Comparison of ENCODE assay signal across 27 cellular contexts in the genomic region with DNA sequence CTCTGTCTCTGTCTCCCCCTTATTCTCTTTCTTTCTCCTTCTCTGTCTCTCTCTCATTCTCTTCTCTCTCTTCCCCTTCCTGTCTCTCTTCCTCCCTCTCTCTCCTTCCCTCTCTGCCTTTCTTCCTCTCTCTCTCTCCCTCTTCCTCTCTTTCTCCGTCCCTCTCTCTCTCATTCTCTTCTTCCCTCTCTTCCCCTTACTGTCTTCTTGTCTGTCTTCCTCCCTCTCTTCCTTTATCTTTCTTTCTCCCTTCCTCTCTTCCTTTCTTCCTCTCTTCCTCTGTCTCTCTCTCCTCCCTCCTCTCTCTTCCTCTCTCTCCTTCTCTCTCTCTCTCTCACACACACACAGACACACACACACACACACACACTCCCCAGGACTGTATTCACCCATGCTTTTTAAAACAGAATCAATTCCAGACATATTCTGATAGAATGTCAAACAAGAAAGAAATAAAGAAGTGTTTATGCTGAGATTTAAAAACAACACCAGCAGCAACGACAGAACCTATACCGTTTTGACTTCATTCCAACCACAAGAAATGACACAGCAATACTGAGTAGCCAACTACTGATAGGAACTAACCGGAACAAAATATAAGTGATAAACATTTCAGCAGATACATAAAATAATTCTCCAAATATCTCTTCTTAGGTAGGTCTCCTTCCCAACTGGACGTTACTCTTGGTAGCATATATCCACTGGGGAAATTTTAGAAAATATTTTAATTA.
"Had no signal": no experiment of that assay in that cellular context is flagged by ENCODE, and none has a peak within 500 bp of the region (broad histone marks: within the 10 kb centered on the region; RNA-seq: fewer than 3 reads in every experiment).

No MANE protein-coding gene starts in this region.

- DNase-seq: activated CD4-positive, alpha-beta T cell treated with anti-CD3 and anti-CD28 coated beads for 36 hours; activated CD4-positive, CD25-positive, alpha-beta regulatory T cell; activated CD8-positive, alpha-beta memory T cell treated with anti-CD3 and anti-CD28 coated beads, Interleukin-2, amount 10 ng/mL, durations not matched to agents 7 days and 5 days; activated CD8-positive, alpha-beta T cell treated with anti-CD3 and anti-CD28 coated beads, Interleukin-2, amount 10 ng/mL, durations not matched to agents 7 days and 5 days; activated effector memory CD4-positive, alpha-beta T cell treated with Interleukin-2 at 50 U/mL for 16 hours; activated naive CD4-positive, alpha-beta T cell treated with Interleukin-2 at 50 U/mL for 16 hours; activated T-cell treated with anti-CD3 and anti-CD28 coated beads, Interleukin-2, amount 50 U/mL, for 48 hours; anterior cingulate cortex; foreskin keratinocyte; heart right ventricle; kidney glomerular epithelial cell; lower lobe of right lung; mesenchymal stem cell; natural killer cell; right cardiac atrium; stimulated activated CD4-positive, alpha-beta T cell treated with anti-CD3 and anti-CD28 coated beads, Interleukin-15, amount 100 ng/mL, for 24 hours; stimulated activated CD4-positive, alpha-beta T cell treated with anti-CD3 and anti-CD28 coated beads, Interleukin-2, amount 100 ng/mL, for 24 hours; stimulated activated naive CD4-positive, alpha-beta T cell treated with Interleukin-2 at 50 U/mL for 16 hours; T-helper 17 cell; T1000; trophoblast cell had no signal

- H3K4me1 Mint-ChIP-seq: activated CD4-positive, alpha-beta T cell treated with anti-CD3 and anti-CD28 coated beads for 36 hours; activated CD8-positive, alpha-beta memory T cell treated with anti-CD3 and anti-CD28 coated beads, Interleukin-2, amount 10 ng/mL, durations not matched to agents 7 days and 5 days; central memory CD8-positive, alpha-beta T cell; natural killer cell; T-helper 17 cell had no signal

- H3K36me3 ChIP-seq: esophagus muscularis mucosa, heart right ventricle, lower lobe of right lung, thoracic aorta had no signal

- H3K36me3 Mint-ChIP-seq: activated CD8-positive, alpha-beta memory T cell treated with anti-CD3 and anti-CD28 coated beads, Interleukin-2, amount 10 ng/mL, durations not matched to agents 7 days and 5 days; activated naive CD8-positive, alpha-beta T cell; natural killer cell had no signal

- H3K4me3 ChIP-seq: esophagus muscularis mucosa, heart right ventricle, lower lobe of right lung, thoracic aorta had no signal

- H3K4me1 ChIP-seq: esophagus muscularis mucosa, foreskin keratinocyte, heart right ventricle, lower lobe of right lung had no signal

- H3K4me3 Mint-ChIP-seq: activated CD4-positive, alpha-beta T cell treated with anti-CD3 and anti-CD28 coated beads for 36 hours; activated CD8-positive, alpha-beta memory T cell treated with anti-CD3 and anti-CD28 coated beads, Interleukin-2, amount 10 ng/mL, durations not matched to agents 7 days and 5 days; activated CD8-positive, alpha-beta T cell treated with anti-CD3 and anti-CD28 coated beads, Interleukin-2, amount 10 ng/mL, durations not matched to agents 7 days and 5 days; activated naive CD8-positive, alpha-beta T cell; central memory CD8-positive, alpha-beta T cell; dendritic cell treated with granulocyte-macrophage colony-stimulating factor and Interleukin-4, amounts not matched to agents 40 ng/mL and 50 ng/mL, for 4 days; natural killer cell; T-helper 17 cell had no signal

- H3K27ac Mint-ChIP-seq: activated CD4-positive, alpha-beta T cell treated with anti-CD3 and anti-CD28 coated beads for 36 hours; activated CD8-positive, alpha-beta memory T cell treated with anti-CD3 and anti-CD28 coated beads, Interleukin-2, amount 10 ng/mL, durations not matched to agents 7 days and 5 days; activated CD8-positive, alpha-beta T cell treated with anti-CD3 and anti-CD28 coated beads, Interleukin-2, amount 10 ng/mL, durations not matched to agents 7 days and 5 days; activated naive CD8-positive, alpha-beta T cell; dendritic cell treated with granulocyte-macrophage colony-stimulating factor and Interleukin-4, amounts not matched to agents 40 ng/mL and 50 ng/mL, for 4 days; natural killer cell; T-helper 17 cell had no signal

- H3K27me3 Mint-ChIP-seq: activated CD8-positive, alpha-beta memory T cell treated with anti-CD3 and anti-CD28 coated beads, Interleukin-2, amount 10 ng/mL, durations not matched to agents 7 days and 5 days; central memory CD8-positive, alpha-beta T cell; dendritic cell treated with granulocyte-macrophage colony-stimulating factor and Interleukin-4, amounts not matched to agents 40 ng/mL and 50 ng/mL, for 4 days; T-helper 17 cell had no signal

- H3K9me3 ChIP-seq: lower lobe of right lung, thoracic aorta had no signal

- H3K9me3 Mint-ChIP-seq: natural killer cell had no signal

- H3K27me3 ChIP-seq: foreskin keratinocyte had no signal

- ATAC-seq: activated CD4-positive, alpha-beta T cell treated with anti-CD3 and anti-CD28 coated beads for 36 hours; activated CD8-positive, alpha-beta memory T cell treated with anti-CD3 and anti-CD28 coated beads, Interleukin-2, amount 10 ng/mL, durations not matched to agents 7 days and 5 days; activated CD8-positive, alpha-beta T cell treated with anti-CD3 and anti-CD28 coated beads, Interleukin-2, amount 10 ng/mL, durations not matched to agents 7 days and 5 days; foreskin keratinocyte; heart right ventricle; left lobe of liver; natural killer cell; right cardiac atrium; T-helper 17 cell had no signal

- H3K27ac ChIP-seq: esophagus muscularis mucosa, foreskin keratinocyte, heart right ventricle, lower lobe of right lung, thoracic aorta had no signal
